In genomic region chr12:107441906-107442305, GRCh38 we compare ENCODE assay signal across 9 cellular contexts.
DNase-seq lines count a peak whose midpoint lies in the region; TF ChIP-seq lines count a peak whose summit lies in the region.
"Had no signal": no experiment of that assay in that cellular context is flagged by ENCODE, and none has a peak within 500 bp of the region (broad histone marks: within the 10 kb centered on the region; RNA-seq: fewer than 3 reads in every experiment).

No MANE protein-coding gene starts in this region.

- DNase-seq in GM03348 (ENCODE audit: low spot score) (peak; percentile 57), SJSA1 (ENCODE audit: low read depth in 1 of 2, low spot score in 2 of 2) (peak; percentile 87 to 95), fibroblast of gingiva (ENCODE audit: low read depth) (peak; percentile 23), retinal pigment epithelial cell (ENCODE audit: low read depth) (peak; percentile 6), NOMO-1 treated with dmso at 0.1 percent for 144 hours (lab: John Stamatoyannopoulos, UW; ENCODE audit: unreplicated experiment) (no peak), NCI-H446 treated with DMSO at 0.1 percent for 48 hours (lab: John Stamatoyannopoulos, UW) (no peak), NCI-H146 treated with DMSO at 0.1 percent for 48 hours (lab: John Stamatoyannopoulos, UW; ENCODE audit: unreplicated experiment) (no peak)
- DNase-seq in NK-92 treated with Interleukin-12 subunit alpha and Interleukin-12 subunit beta, amount 100 ng/mL, for 24 hours (lab: John Stamatoyannopoulos, UW): no peak
- DNase-seq: activated CD4-positive, alpha-beta T cell treated with anti-CD3 and anti-CD28 coated beads, Interleukin-2, amount 50 U/mL, for 1 hour had no signal

- H3K27ac ChIP-seq in SJSA1: peak overlapping the region; percentile 21

- no peaks in the 10 kb centered on the region for H3K9me3 ChIP-seq in SJSA1 (replicated peaks)

- H3K4me3 ChIP-seq in SJSA1 (peak overlapping the region; percentile 14), retinal pigment epithelial cell (ENCODE audit: low read length) (no peak overlapping the region)

- TF ChIP-seq CTCF in retinal pigment epithelial cell (conservative IDR thresholded peaks at IDR 0.05; ENCODE audit: low read depth, low read length): no peak

- H3K27me3 ChIP-seq in SJSA1 (replicated peaks): no peaks in the 10 kb centered on the region

- H3K4me1 ChIP-seq in SJSA1 (replicated peaks): peaks cover 12% of the 10 kb centered on the region

- H3K36me3 ChIP-seq in SJSA1: no peaks in the 10 kb centered on the region

Comparison
In these comparisons a context has a peak if more than half of its experiments do, and no peak if none do; other contexts are left out.
1. DNase-seq: peak in GM03348 (single experiment), SJSA1 (2 of 2), fibroblast of gingiva (single experiment) and retinal pigment epithelial cell (single experiment); none in NOMO-1 treated with dmso at 0.1 percent for 144 hours (single experiment), NCI-H446 treated with DMSO at 0.1 percent for 48 hours (single experiment), NCI-H146 treated with DMSO at 0.1 percent for 48 hours (single experiment) and NK-92 treated with Interleukin-12 subunit alpha and Interleukin-12 subunit beta, amount 100 ng/mL, for 24 hours (single experiment).